ENCODE assay signal across 8 cellular contexts in the genomic region with DNA sequence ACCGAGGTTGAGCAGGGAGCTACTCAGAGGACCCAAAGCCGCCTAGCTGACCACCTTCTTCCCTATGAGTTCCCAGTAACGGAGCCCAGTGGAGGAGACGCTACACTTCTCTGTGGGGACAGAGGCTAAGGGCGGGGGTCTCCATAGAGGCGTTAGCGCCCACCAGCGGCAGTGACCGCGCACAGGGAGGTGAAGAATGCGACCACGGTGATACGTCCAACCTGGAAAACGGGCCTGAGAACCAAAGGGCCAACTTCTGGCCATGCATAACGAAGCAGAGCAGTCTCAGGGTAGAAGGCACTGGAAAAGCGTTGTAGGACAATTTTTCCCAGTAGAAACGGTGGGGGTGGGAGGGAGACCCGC. TPM values are rescaled to one million over a fixed set of nuclear protein-coding genes. Genes with fewer than 3 reads are reported as not detected.
DNase-seq lines count a peak whose midpoint lies in the region; ATAC-seq and TF ChIP-seq lines count a peak whose summit lies in the region.

No MANE protein-coding gene starts in this region.

- H3K27ac ChIP-seq in RWPE1, result no peak overlapping the region

- H3K4me3 Mint-ChIP-seq in effector memory CD8-positive, alpha-beta T cell, result peak overlapping the region; percentile 91 to 96
- H3K4me3 Mint-ChIP-seq in osteocyte (ENCODE audit: unreplicated experiment), result peak overlapping the region; percentile 51

- peaks cover 13% of the 10 kb centered on the region for H3K36me3 Mint-ChIP-seq in effector memory CD8-positive, alpha-beta T cell (ENCODE audit: insufficient read depth)
- H3K36me3 Mint-ChIP-seq in osteocyte (ENCODE audit: unreplicated experiment), result no peaks in the 10 kb centered on the region

- no peaks in the 10 kb centered on the region for H3K9me3 Mint-ChIP-seq in effector memory CD8-positive, alpha-beta T cell
- no peaks in the 10 kb centered on the region for H3K9me3 Mint-ChIP-seq in osteocyte (ENCODE audit: unreplicated experiment)

- peak overlapping the region; percentile 96 for H3K4me3 ChIP-seq in LNCaP clone FGC (ENCODE audit: low read depth, low read length)

- ATAC-seq in GM19351 (IDR thresholded peaks at IDR 0.05; ENCODE audit: unreplicated experiment) (peak; percentile 4), HG03139 (IDR thresholded peaks at IDR 0.05; ENCODE audit: unreplicated experiment) (no peak)
- no peak for ATAC-seq in effector memory CD8-positive, alpha-beta T cell (replicated peaks)

- CTCF ChIA-PET in RWPE1 (lab: Yijun Ruan, JAX), result interaction anchor here (0.5 to 1.6 kb wide), 4 partner anchors 12 to 31 kb away, joined by 4 to 8 read pairs (median 5); no protein-coding TSS in a partner anchor

- peaks cover 26 to 38% of the 10 kb centered on the region in 2 donors for H3K27me3 Mint-ChIP-seq in effector memory CD8-positive, alpha-beta T cell
- peaks cover 36% of the 10 kb centered on the region for H3K27me3 Mint-ChIP-seq in osteocyte (ENCODE audit: unreplicated experiment)

- POLR2A ChIA-PET in RWPE1 (lab: Yijun Ruan, JAX; ENCODE audit: low non-redundant PET), result no interaction called here

- peaks cover 28 to 33% of the 10 kb centered on the region in 2 donors for H3K4me1 Mint-ChIP-seq in effector memory CD8-positive, alpha-beta T cell (ENCODE audit: low read depth in 2 of 2)
- H3K4me1 Mint-ChIP-seq in osteocyte (ENCODE audit: unreplicated experiment), result peaks cover 22% of the 10 kb centered on the region

- DNase-seq in LNCaP clone FGC (ENCODE audit: low read depth) (no peak), osteocyte (ENCODE audit: extremely low spot score, unreplicated experiment) (no peak), RWPE1 (ENCODE audit: low spot score) (no peak), NCI-H1417 (lab: John Stamatoyannopoulos, UW) (no peak), NK-92 (lab: John Stamatoyannopoulos, UW; ENCODE audit: unreplicated experiment) (no peak)
- no peak for DNase-seq in effector memory CD8-positive, alpha-beta T cell

- H3K27ac Mint-ChIP-seq in effector memory CD8-positive, alpha-beta T cell, result peak overlapping the region in 1 of 2 donors; percentile 85
- H3K27ac Mint-ChIP-seq in osteocyte (ENCODE audit: unreplicated experiment), result no peak overlapping the region

- TF ChIP-seq CTCF in LNCaP clone FGC (IDR thresholded peaks at IDR 0.05; ENCODE audit: control insufficient read depth, extremely low read depth, insufficient read depth) (no peak), osteocyte (IDR thresholded peaks at IDR 0.05) (no peak), RWPE1 (conservative IDR thresholded peaks at IDR 0.05; ENCODE audit: low read depth) (no peak)

RNA-seq across cellular contexts. Expression of a gene that starts 0.4 kb away (rescaled TPM):
- 22.0 and 24.1 TPM in 2 replicates for total RNA-seq in osteocyte
